ENCODE assay signal across 11 cellular contexts in genomic region chr10:15718495-15719061, GRCh38. TPM values are rescaled to one million over a fixed set of nuclear protein-coding genes. Genes with fewer than 3 reads are reported as not detected.
DNase-seq lines count a peak whose midpoint lies in the region; ATAC-seq and TF ChIP-seq lines count a peak whose summit lies in the region.
"Had no signal": no experiment of that assay in that cellular context is flagged by ENCODE, and none has a peak within 500 bp of the region (broad histone marks: within the 10 kb centered on the region; RNA-seq: fewer than 3 reads in every experiment).

No MANE protein-coding gene starts in this region.

- no peak overlapping the region for H3K4me3 Mint-ChIP-seq in activated CD8-positive, alpha-beta T cell treated with anti-CD3 and anti-CD28 coated beads, Interleukin-2, amount 10 ng/mL, durations not matched to agents 7 days and 5 days
- H3K4me3 Mint-ChIP-seq: CD8-positive, alpha-beta T cell had no signal

- POLR2A ChIA-PET in HEK293 (lab: Yijun Ruan, JAX), result no interaction called here
- POLR2A ChIA-PET in activated CD8-positive, alpha-beta T cell treated with anti-CD3 and anti-CD28 coated beads, Interleukin-2, amount 10 ng/mL, durations not matched to agents 7 days and 5 days (lab: Charles Lee), result no interaction called here

- TF ChIP-seq CTCF in HEK293 (tag by site-specific recombination; IDR thresholded peaks at IDR 0.05), result peak; percentile 70
- no peak for TF ChIP-seq CTCF in choroid plexus epithelial cell (conservative IDR thresholded peaks at IDR 0.05; ENCODE audit: low read depth, low read length)

- H3K9me3 ChIP-seq in HEK293 (ENCODE audit: control insufficient read depth, insufficient read depth, low read depth, low read length), result no peaks in the 10 kb centered on the region
- no peaks in the 10 kb centered on the region for H3K9me3 ChIP-seq in iPS-18c (ENCODE audit: control insufficient read depth, insufficient read depth, low read length)
- no peaks in the 10 kb centered on the region for H3K9me3 ChIP-seq in skeletal muscle tissue (ENCODE audit: control insufficient read depth in 3 of 3, low read length in 3 of 3)

- peak overlapping the region; percentile 79; the same call in 1 of the 2 replicates for H3K27ac ChIP-seq in HEK293 (ENCODE audit: extremely low read depth, low read depth, low read length)
- no peak overlapping the region for H3K27ac ChIP-seq in skeletal muscle tissue (ENCODE audit: low read depth, low read length)

- peaks cover 13% of the 10 kb centered on the region for H3K4me1 ChIP-seq in HEK293 (ENCODE audit: control insufficient read depth, insufficient read depth, low read length)
- peaks cover 0 to 3% (median 0%) of the 10 kb centered on the region in 3 donors for H3K4me1 ChIP-seq in skeletal muscle tissue (ENCODE audit: control insufficient read depth in 3 of 3, insufficient read depth in 3 of 3, low read length in 3 of 3)

- no peak overlapping the region for H3K27ac Mint-ChIP-seq in activated CD8-positive, alpha-beta T cell treated with anti-CD3 and anti-CD28 coated beads, Interleukin-2, amount 10 ng/mL, durations not matched to agents 7 days and 5 days
- H3K27ac Mint-ChIP-seq: CD8-positive, alpha-beta T cell had no signal

- H3K4me1 Mint-ChIP-seq in activated CD8-positive, alpha-beta T cell treated with anti-CD3 and anti-CD28 coated beads, Interleukin-2, amount 10 ng/mL, durations not matched to agents 7 days and 5 days (ENCODE audit: low read depth), result peaks cover 2% of the 10 kb centered on the region

- H3K9ac ChIP-seq in skeletal muscle tissue (ENCODE audit: low read depth in 1 of 3, low read length in 3 of 3), result peak overlapping the region in 1 of 3 donors; percentile 25

- no peaks in the 10 kb centered on the region for H3K9me3 Mint-ChIP-seq in activated CD8-positive, alpha-beta T cell treated with anti-CD3 and anti-CD28 coated beads, Interleukin-2, amount 10 ng/mL, durations not matched to agents 7 days and 5 days (ENCODE audit: insufficient read depth)
- H3K9me3 Mint-ChIP-seq: CD8-positive, alpha-beta T cell had no signal

- H3K36me3 Mint-ChIP-seq in activated CD8-positive, alpha-beta T cell treated with anti-CD3 and anti-CD28 coated beads, Interleukin-2, amount 10 ng/mL, durations not matched to agents 7 days and 5 days (ENCODE audit: low read depth), result no peaks in the 10 kb centered on the region
- H3K36me3 Mint-ChIP-seq: CD8-positive, alpha-beta T cell had no signal

- H3K27me3 ChIP-seq in skeletal muscle tissue (ENCODE audit: control insufficient read depth in 3 of 3, insufficient read depth in 3 of 3, low read length in 3 of 3), result peaks cover 11 to 18% (median 17%) of the 10 kb centered on the region in 3 donors

- ATAC-seq in HG02885 (IDR thresholded peaks at IDR 0.05; ENCODE audit: poor library complexity, unreplicated experiment), result no peak
- no peak for ATAC-seq in activated CD8-positive, alpha-beta T cell treated with anti-CD3 and anti-CD28 coated beads, Interleukin-2, amount 10 ng/mL, durations not matched to agents 7 days and 5 days
- ATAC-seq: CD8-positive, alpha-beta T cell had no signal

- CTCF ChIA-PET in HEK293 (lab: Yijun Ruan, JAX), result interaction anchor here (0.5 to 13.2 kb wide), 19 partner anchors 11 to 350 kb away, joined by 3 to 178 read pairs (median 7); no protein-coding TSS in a partner anchor
- CTCF ChIA-PET in activated CD8-positive, alpha-beta T cell treated with anti-CD3 and anti-CD28 coated beads, Interleukin-2, amount 10 ng/mL, durations not matched to agents 7 days and 5 days (lab: Charles Lee), result interaction anchor here (0.7 kb wide), 1 partner anchor 25 kb away, joined by 3 read pairs; no protein-coding TSS in a partner anchor

- no peak for DNase-seq in choroid plexus epithelial cell (ENCODE audit: low read depth)
- no peak for DNase-seq in midbrain (lab: John Stamatoyannopoulos, UW)
- DNase-seq in NCI-H1105 treated with DMSO at 0.1 percent for 48 hours (lab: John Stamatoyannopoulos, UW), result no peak
- DNase-seq in activated CD8-positive, alpha-beta T cell treated with anti-CD3 and anti-CD28 coated beads, Interleukin-2, amount 10 ng/mL, durations not matched to agents 7 days and 5 days, result no peak
- DNase-seq: activated T-cell treated with anti-CD3 and anti-CD28 coated beads for 4 hours; CD8-positive, alpha-beta T cell; NCI-H1694 treated with DMSO at 0.1 percent for 48 hours had no signal

- H3K36me3 ChIP-seq in HEK293 (ENCODE audit: control insufficient read depth in 2 of 2, insufficient read depth in 1 of 2, low read length in 2 of 2), result no peaks in the 10 kb centered on the region
- no peaks in the 10 kb centered on the region for H3K36me3 ChIP-seq in skeletal muscle tissue (ENCODE audit: control insufficient read depth in 3 of 3, insufficient read depth in 3 of 3, low read length in 3 of 3)

- H3K4me3 ChIP-seq in HEK293 (ENCODE audit: low read depth, low read length) (no peak overlapping the region), choroid plexus epithelial cell (ENCODE audit: low read depth, low read length) (peak overlapping the region; percentile 45), iPS-18c (ENCODE audit: insufficient read depth, low read depth, low read length) (peak overlapping the region; percentile 52; the same call in 1 of the 2 replicates), skeletal muscle tissue (ENCODE audit: low read length in 3 of 3) (peak overlapping the region; percentile 46 to 65 (median 58))

- peaks cover 35% of the 10 kb centered on the region for H3K27me3 Mint-ChIP-seq in activated CD8-positive, alpha-beta T cell treated with anti-CD3 and anti-CD28 coated beads, Interleukin-2, amount 10 ng/mL, durations not matched to agents 7 days and 5 days (ENCODE audit: low read depth)

TF ChIP-seq in HEK293, 187 proteins besides CTCF, POLR2A, EP300 and RAD21:
- peak; percentile 14; the same call in 1 of the 2 replicates for TF ChIP-seq ZNF561 (tag by site-specific recombination; IDR thresholded peaks at IDR 0.05; ENCODE audit: borderline replicate concordance)
- TF ChIP-seq ZNF580 (tag by site-specific recombination; IDR thresholded peaks at IDR 0.05), result no peak
- 0 out of 2 replicates have a peak, but pooled peaks have one; percentile 35 for TF ChIP-seq ZNF2 (tag by site-specific recombination; IDR thresholded peaks at IDR 0.05)
- peak; percentile 62 for TF ChIP-seq ZNF600 (tag by site-specific recombination; IDR thresholded peaks at IDR 0.05)
- TF ChIP-seq, protein P1, sequence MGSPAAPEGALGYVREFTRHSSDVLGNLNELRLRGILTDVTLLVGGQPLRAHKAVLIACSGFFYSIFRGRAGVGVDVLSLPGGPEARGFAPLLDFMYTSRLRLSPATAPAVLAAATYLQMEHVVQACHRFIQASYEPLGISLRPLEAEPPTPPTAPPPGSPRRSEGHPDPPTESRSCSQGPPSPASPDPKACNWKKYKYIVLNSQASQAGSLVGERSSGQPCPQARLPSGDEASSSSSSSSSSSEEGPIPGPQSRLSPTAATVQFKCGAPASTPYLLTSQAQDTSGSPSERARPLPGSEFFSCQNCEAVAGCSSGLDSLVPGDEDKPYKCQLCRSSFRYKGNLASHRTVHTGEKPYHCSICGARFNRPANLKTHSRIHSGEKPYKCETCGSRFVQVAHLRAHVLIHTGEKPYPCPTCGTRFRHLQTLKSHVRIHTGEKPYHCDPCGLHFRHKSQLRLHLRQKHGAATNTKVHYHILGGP (tag by site-specific recombination; IDR thresholded peaks at IDR 0.05), result no peak
- no peak for TF ChIP-seq ZFP69B (tag by site-specific recombination; IDR thresholded peaks at IDR 0.05)

RNA-seq across cellular contexts. Expression of gene ITGA8, which starts 1.1 kb away (rescaled TPM):
- 9.4 TPM for total RNA-seq in skeletal muscle tissue
- total RNA-seq in activated CD8-positive, alpha-beta T cell treated with anti-CD3 and anti-CD28 coated beads, Interleukin-2, amount 10 ng/mL, durations not matched to agents 7 days and 5 days, result not detected
- total RNA-seq: CD8-positive, alpha-beta T cell had no signal

Comparison
In these comparisons a context has a peak if more than half of its experiments do, and no peak if none do; other contexts are left out.
1. RNA of gene ITGA8, which starts 1.1 kb away (total RNA-seq): 9.4 TPM in skeletal muscle tissue (single experiment); not detected in activated CD8-positive, alpha-beta T cell treated with anti-CD3 and anti-CD28 coated beads, Interleukin-2, amount 10 ng/mL, durations not matched to agents 7 days and 5 days; every median in the first group is over 10 times any median in the second.